In genomic region chr1:99979071-99979470, GRCh38 we compare ENCODE assay signal across 18 cellular contexts. TPM values are rescaled to one million over a fixed set of nuclear protein-coding genes. Genes with fewer than 3 reads are reported as not detected.
DNase-seq lines count a peak whose midpoint lies in the region; ATAC-seq and TF ChIP-seq lines count a peak whose summit lies in the region.
"Had no signal": no experiment of that assay in that cellular context is flagged by ENCODE, and none has a peak within 500 bp of the region (broad histone marks: within the 10 kb centered on the region; RNA-seq: fewer than 3 reads in every experiment).

No MANE protein-coding gene starts in this region.

- no peak for TF ChIP-seq CTCF in nephron progenitor cell (IDR thresholded peaks at IDR 0.05)

- H3K4me3 Mint-ChIP-seq in nephron progenitor cell: no peak overlapping the region
- H3K4me3 Mint-ChIP-seq: CD4-positive, alpha-beta T cell; CD8-positive, alpha-beta T cell had no signal

- in situ Hi-C loops in G401 (cut with HindIII; ENCODE audit: low sequenced_read_pairs): no loop called here

- DNase-seq in Ammon's horn (ENCODE audit: low spot score) (peak; percentile 21), G401 (ENCODE audit: low spot score) (peak; percentile 61), cerebellar cortex (ENCODE audit: low spot score) (peak; percentile 56), nephron progenitor cell (no peak), NCI-H1930 (lab: John Stamatoyannopoulos, UW) (no peak)
- DNase-seq: AML-193; BE2C; C1 segment of cervical spinal cord; Caco-2; Calu3; CD4-positive, alpha-beta T cell; CD8-positive, alpha-beta T cell; DMS79 treated with DMSO at 0.1 percent for 48 hours; GDM1 had no signal

- H3K9me3 Mint-ChIP-seq in nephron progenitor cell: peaks cover 8% of the 10 kb centered on the region
- H3K9me3 Mint-ChIP-seq: CD8-positive, alpha-beta T cell had no signal

- no peaks in the 10 kb centered on the region for H3K27me3 Mint-ChIP-seq in nephron progenitor cell (ENCODE audit: low read depth, poor library complexity)
- H3K27me3 Mint-ChIP-seq: CD4-positive, alpha-beta T cell had no signal

- ATAC-seq in GM21619 (IDR thresholded peaks at IDR 0.05; ENCODE audit: unreplicated experiment) (no peak), HG03135 (IDR thresholded peaks at IDR 0.05; ENCODE audit: unreplicated experiment) (no peak)
- ATAC-seq: A549; CD8-positive, alpha-beta T cell; GM12878 had no signal

- peaks cover 5% of the 10 kb centered on the region for H3K4me1 Mint-ChIP-seq in nephron progenitor cell

- H3K27ac Mint-ChIP-seq in nephron progenitor cell: peak overlapping the region; percentile 29
- H3K27ac Mint-ChIP-seq: CD4-positive, alpha-beta T cell; CD8-positive, alpha-beta T cell had no signal

- H3K36me3 Mint-ChIP-seq in nephron progenitor cell (ENCODE audit: low read depth): peaks cover 28% of the 10 kb centered on the region

RNA-seq across cellular contexts. Expression of gene SLC35A3, which starts 9.3 kb away (rescaled TPM):
- 18.6 and 28.2 TPM in 2 replicates for total RNA-seq in G401 (2014; rRNA removed; shearing (Covaris generic))

Comparison
In these comparisons a context has a peak if more than half of its experiments do, and no peak if none do; other contexts are left out.
1. DNase-seq: peak in Ammon's horn (single experiment), G401 (single experiment) and cerebellar cortex (single experiment); none in nephron progenitor cell (single experiment) and NCI-H1930 (0 of 2).